21 cellular contexts compared by ENCODE assay signal in the genomic region with DNA sequence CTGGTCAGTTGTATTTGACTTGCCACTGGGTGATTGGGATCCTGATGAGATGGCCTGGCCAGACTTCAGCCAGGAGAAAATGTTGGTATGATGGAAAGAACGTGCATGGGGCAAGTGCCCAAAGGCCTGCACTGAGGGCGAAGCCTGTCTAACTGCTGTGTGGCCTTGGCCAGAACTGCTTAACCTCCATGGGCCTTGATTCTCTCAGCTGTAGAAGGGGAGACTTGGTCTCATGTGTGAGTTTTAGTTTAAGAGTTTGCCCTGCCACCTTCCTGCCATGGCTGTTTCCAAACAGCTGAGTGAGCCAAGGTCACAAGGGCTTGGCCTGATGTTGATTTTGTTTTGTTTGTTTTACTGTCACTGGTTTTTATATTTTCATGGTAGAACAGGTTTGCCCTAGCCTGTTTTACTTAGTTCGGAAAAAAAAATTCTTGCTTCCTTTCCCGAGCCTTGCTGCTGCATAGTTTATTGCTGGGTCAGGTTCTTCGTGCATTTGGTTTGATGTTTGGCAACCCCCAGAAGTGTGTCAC. TPM values are rescaled to one million over a fixed set of nuclear protein-coding genes. Genes with fewer than 3 reads are reported as not detected.
DNase-seq lines count a peak whose midpoint lies in the region; ATAC-seq, FAIRE-seq and TF ChIP-seq lines count a peak whose summit lies in the region.
"Had no signal": no experiment of that assay in that cellular context is flagged by ENCODE, and none has a peak within 500 bp of the region (broad histone marks: within the 10 kb centered on the region; RNA-seq: fewer than 3 reads in every experiment).

No MANE protein-coding gene starts in this region.

- H3K79me2 ChIP-seq in HepG2 (ENCODE audit: insufficient read depth, low read length), result no peaks in the 10 kb centered on the region
- H3K79me2 ChIP-seq in GM23338 (replicated peaks; ENCODE audit: insufficient read depth), result peaks cover 20% of the 10 kb centered on the region
- no peaks in the 10 kb centered on the region for H3K79me2 ChIP-seq in Karpas-422 (ENCODE audit: low read length)

- intact Hi-C loops in Caco-2 (cut with micrococcal nuclease; ENCODE audit: unreplicated experiment), result loop anchor here (1.0 to 10.0 kb wide), 5 partner anchors 11 to 800 kb away; no protein-coding TSS in a partner anchor
- intact Hi-C loops in HepG2 (cut with micrococcal nuclease; ENCODE audit: unreplicated experiment), result loop anchor here (1.0 to 2.0 kb wide), 2 partner anchors 34 to 68 kb away; a partner anchor contains a TSS
- intact Hi-C loops in prostate gland (cut with DNase I), result no loop called here

- in situ Hi-C loops in HepG2 (cut with HindIII; ENCODE audit: extremely low pct_ligation_motif_present, low pct_unique_long_range_greater_than_20kb), result no loop called here

- no peak overlapping the region for H3K4me3 ChIP-seq in Caco-2 (ENCODE audit: low read depth, low read length)
- H3K4me3 ChIP-seq in HepG2 (replicated peaks in 1 of 3; ENCODE audit: insufficient read depth in 1 of 3, low read depth in 2 of 3, low read length in 3 of 3), result 0 out of 6 replicates have a peak overlapping the region, but pooled peaks of 1 of the 3 experiments have one; percentile 8
- no peak overlapping the region for H3K4me3 ChIP-seq in prostate gland
- H3K4me3 ChIP-seq in GM23338, result no peak overlapping the region
- H3K4me3 ChIP-seq in Karpas-422 (ENCODE audit: low read length), result no peak overlapping the region
- H3K4me3 ChIP-seq: HAP-1, K562 had no signal

- POLR2A ChIA-PET in Caco-2 (lab: Charles Lee) (interaction anchor here (1.7 kb wide), 1 partner anchor 35 kb away, joined by 7 read pairs; a partner anchor contains a TSS), HepG2 (lab: Yijun Ruan, JAX) (interaction anchor here (1.0 to 2.5 kb wide), 3 partner anchors 33 to 68 kb away, joined by 3 to 19 read pairs (median 4); a partner anchor contains a TSS)

- TF ChIP-seq RAD21 in HepG2 (CRISPR knock-in tag; IDR thresholded peaks at IDR 0.05), result peak; percentile 44

- H3K36me3 ChIP-seq in Caco-2 (ENCODE audit: control insufficient read depth, insufficient read depth, low read length), result no peaks in the 10 kb centered on the region; the same call in 1 of the 2 replicates
- H3K36me3 ChIP-seq in HepG2 (replicated peaks in 1 of 2; ENCODE audit: control insufficient read depth in 1 of 2, insufficient read depth in 2 of 2, low read length in 2 of 2), result peaks cover 4 to 14% of the 10 kb centered on the region in 2 experiments; a peak in 3 of 5 replicates
- H3K36me3 ChIP-seq in prostate gland, result peaks cover 0 to 5% of the 10 kb centered on the region in 2 donors
- H3K36me3 ChIP-seq in GM23338 (ENCODE audit: insufficient read depth), result no peaks in the 10 kb centered on the region; the same call in 1 of the 2 replicates
- H3K36me3 ChIP-seq in Karpas-422 (ENCODE audit: insufficient read depth, low read length), result no peaks in the 10 kb centered on the region

- H3K4me3 Mint-ChIP-seq in Caco-2 (ENCODE audit: unreplicated experiment) (peak overlapping the region; percentile 19), GM23338 (no peak overlapping the region)
- H3K4me3 Mint-ChIP-seq: activated CD8-positive, alpha-beta T cell treated with anti-CD3 and anti-CD28 coated beads for 36 hours; natural killer cell treated with Interleukin-12 subunit alpha and Interleukin-12 subunit beta and Interleukin-15 and Interleukin-18, amount 100 ng/mL, for 72 hours had no signal

- TF ChIP-seq CTCF in Caco-2 (IDR thresholded peaks at IDR 0.05; ENCODE audit: insufficient read depth in 1 of 2, low read depth in 1 of 2, low read length in 1 of 2, severe bottlenecking in 1 of 2, unreplicated experiment in 1 of 2), result no peak
- no peak for TF ChIP-seq CTCF in VCaP (conservative IDR thresholded peaks at IDR 0.05)
- TF ChIP-seq CTCF in HepG2 (CRISPR knock-in tag; IDR thresholded peaks at IDR 0.05), result peak; percentile 38
- no peak for TF ChIP-seq CTCF in prostate gland (IDR thresholded peaks at IDR 0.05)
- no peak for TF ChIP-seq CTCF in GM23338 (conservative IDR thresholded peaks at IDR 0.05; ENCODE audit: low read depth in 2 of 2)

- H3K4me1 Mint-ChIP-seq in Caco-2 (ENCODE audit: low read depth, unreplicated experiment), result peaks cover 37% of the 10 kb centered on the region
- H3K4me1 Mint-ChIP-seq in GM23338, result peaks cover 32% of the 10 kb centered on the region

- TF ChIP-seq EP300 in HepG2 (IDR thresholded peaks at IDR 0.05; ENCODE audit: low read depth in 2 of 2, low read length in 2 of 2) (peak in 1 of 2 experiments; percentile 71; a peak in 1 of 4 replicates), HepG2 (CRISPR knock-in tag; IDR thresholded peaks at IDR 0.05; ENCODE audit: borderline replicate concordance) (no peak)

- peak; percentile 26 for FAIRE-seq in HepG2 (lab: Jason Lieb, UNC)
- FAIRE-seq: colon, K562, keratinocyte had no signal

- CTCF ChIA-PET in Caco-2 (lab: Charles Lee), result interaction anchor here (1.1 to 1.6 kb wide), 3 partner anchors 11 to 35 kb away, joined by 3 to 12 read pairs (median 5); a partner anchor contains a TSS
- CTCF ChIA-PET in HepG2 (lab: Yijun Ruan, JAX; ENCODE audit: low intra/inter-chr PET ratio, low total read pairs), result interaction anchor here (3.8 kb wide), 1 partner anchor 69 kb away, joined by 14 read pairs; no protein-coding TSS in a partner anchor

- peak overlapping the region; percentile 40 for H3K27ac Mint-ChIP-seq in Caco-2 (ENCODE audit: unreplicated experiment)
- H3K27ac Mint-ChIP-seq in GM23338, result no peak overlapping the region
- H3K27ac Mint-ChIP-seq: activated CD8-positive, alpha-beta T cell treated with anti-CD3 and anti-CD28 coated beads for 36 hours; activated T-helper 2 cell treated with anti-CD3 and anti-CD28 coated beads, Interferon-gamma antibody, Interleukin-2, Interleukin-4, amounts not matched to agents 10 μg/mL and 5 μg/mL and 100 μg/mL, durations not matched to agents 14 hours and 24 hours and 36 hours; natural killer cell treated with Interleukin-12 subunit alpha and Interleukin-12 subunit beta and Interleukin-15 and Interleukin-18, amount 100 ng/mL, for 72 hours had no signal

- H3K9me3 Mint-ChIP-seq in Caco-2 (ENCODE audit: unreplicated experiment), result no peaks in the 10 kb centered on the region
- H3K9me3 Mint-ChIP-seq in GM23338, result no peaks in the 10 kb centered on the region
- H3K9me3 Mint-ChIP-seq: activated CD8-positive, alpha-beta T cell treated with anti-CD3 and anti-CD28 coated beads for 36 hours; activated T-helper 2 cell treated with anti-CD3 and anti-CD28 coated beads, Interferon-gamma antibody, Interleukin-2, Interleukin-4, amounts not matched to agents 10 μg/mL and 5 μg/mL and 100 μg/mL, durations not matched to agents 14 hours and 24 hours and 36 hours; natural killer cell treated with Interleukin-12 subunit alpha and Interleukin-12 subunit beta and Interleukin-15 and Interleukin-18, amount 100 ng/mL, for 72 hours had no signal

- DNase-seq in Caco-2, result peak; percentile 37 to 60
- peak; percentile 80 for DNase-seq in HepG2 (ENCODE audit: low spot score)
- no peak for DNase-seq in prostate gland (ENCODE audit: low spot score)
- no peak for DNase-seq in GM23338 (ENCODE audit: low spot score)
- no peak for DNase-seq in AG20443 (ENCODE audit: low spot score)
- DNase-seq in Karpas-422, result no peak
- DNase-seq: activated CD8-positive, alpha-beta T cell treated with anti-CD3 and anti-CD28 coated beads for 36 hours; amniotic stem cell; DND-41; NCI-H1105; SHP77 treated with DMSO at 0.1 percent for 48 hours; stimulated activated naive CD4-positive, alpha-beta T cell; T-helper 9 cell had no signal

- 0 out of 2 replicates have a peak, but pooled peaks cover 7% of the 10 kb centered on the region for H3F3A ChIP-seq in GM23338 (replicated peaks; ENCODE audit: low read depth)

- H3K36me3 Mint-ChIP-seq in Caco-2 (ENCODE audit: insufficient read depth, unreplicated experiment) (peaks cover 94% of the 10 kb centered on the region), GM23338 (ENCODE audit: low read depth) (peaks cover 12% of the 10 kb centered on the region)
- H3K36me3 Mint-ChIP-seq: natural killer cell treated with Interleukin-12 subunit alpha and Interleukin-12 subunit beta and Interleukin-15 and Interleukin-18, amount 100 ng/mL, for 72 hours had no signal

- H4K20me1 ChIP-seq in HepG2 (ENCODE audit: insufficient read depth, low read length) (peaks cover 4% of the 10 kb centered on the region; the same call in 1 of the 2 replicates), GM23338 (replicated peaks; ENCODE audit: insufficient read depth) (no peaks in the 10 kb centered on the region; the same call in 1 of the 2 replicates), Karpas-422 (ENCODE audit: insufficient read depth, low read depth, low read length) (no peaks in the 10 kb centered on the region)

- H3K27me3 Mint-ChIP-seq in Caco-2 (ENCODE audit: insufficient read depth, unreplicated experiment) (no peaks in the 10 kb centered on the region), GM23338 (ENCODE audit: insufficient read depth, low read depth, poor library complexity) (peaks cover 6% of the 10 kb centered on the region)
- H3K27me3 Mint-ChIP-seq: activated CD8-positive, alpha-beta T cell treated with anti-CD3 and anti-CD28 coated beads for 36 hours; natural killer cell treated with Interleukin-12 subunit alpha and Interleukin-12 subunit beta and Interleukin-15 and Interleukin-18, amount 100 ng/mL, for 72 hours had no signal

- TF ChIP-seq POLR2A in HepG2 (IDR thresholded peaks at IDR 0.05; ENCODE audit: insufficient read depth in 1 of 2, low read depth in 2 of 2, low read length in 2 of 2) (0 out of 4 replicates have a peak, but pooled peaks of 1 of the 2 experiments have one; percentile 17), prostate gland (IDR thresholded peaks at IDR 0.05) (no peak)

- peak overlapping the region; percentile 97 for H3K27ac ChIP-seq in VCaP
- peak overlapping the region; percentile 49 for H3K27ac ChIP-seq in HepG2 (ENCODE audit: extremely low read length, insufficient read depth, low read length)
- H3K27ac ChIP-seq in prostate gland, result peak overlapping the region; percentile 60 to 61
- no peak overlapping the region for H3K27ac ChIP-seq in GM23338 (ENCODE audit: low read depth)
- H3K27ac ChIP-seq in Karpas-422 (ENCODE audit: low read length), result no peak overlapping the region

- H3K27me3 ChIP-seq in Caco-2 (replicated peaks; ENCODE audit: control insufficient read depth, insufficient read depth, low read length) (no peaks in the 10 kb centered on the region), HepG2 (ENCODE audit: control insufficient read depth in 1 of 2, insufficient read depth in 2 of 2, low read length in 2 of 2) (no peaks in the 10 kb centered on the region), prostate gland (replicated peaks; ENCODE audit: insufficient read depth) (no peaks in the 10 kb centered on the region), GM23338 (ENCODE audit: insufficient read depth) (no peaks in the 10 kb centered on the region), Karpas-422 (ENCODE audit: low read length) (no peaks in the 10 kb centered on the region)

- H3K9me3 ChIP-seq in Caco-2, result no peaks in the 10 kb centered on the region
- H3K9me3 ChIP-seq in HepG2 (ENCODE audit: low read length), result no peaks in the 10 kb centered on the region
- H3K9me3 ChIP-seq in prostate gland, result no peaks in the 10 kb centered on the region
- no peaks in the 10 kb centered on the region for H3K9me3 ChIP-seq in Karpas-422 (ENCODE audit: low read length)
- H3K9me3 ChIP-seq: HAP-1 had no signal

- peaks cover 36% of the 10 kb centered on the region for H3K4me1 ChIP-seq in Caco-2
- H3K4me1 ChIP-seq in HepG2 (ENCODE audit: insufficient read depth, low read length), result peaks cover 35% of the 10 kb centered on the region
- peaks cover 12% of the 10 kb centered on the region for H3K4me1 ChIP-seq in prostate gland (replicated peaks)
- peaks cover 29% of the 10 kb centered on the region for H3K4me1 ChIP-seq in GM23338 (ENCODE audit: insufficient read depth)
- H3K4me1 ChIP-seq in Karpas-422 (ENCODE audit: low read length), result 0 out of 2 replicates have a peak, but pooled peaks cover 3% of the 10 kb centered on the region

- H3K4me2 ChIP-seq in HepG2 (ENCODE audit: low read depth, low read length) (peak overlapping the region; percentile 42), GM23338 (no peak overlapping the region), Karpas-422 (ENCODE audit: low read depth, low read length, poor library complexity, severe bottlenecking) (no peak overlapping the region)

- peak; percentile 73 for ATAC-seq in HepG2
- ATAC-seq in GM23338, result no peak
- no peak for ATAC-seq in GM21576 (IDR thresholded peaks at IDR 0.05; ENCODE audit: unreplicated experiment)
- ATAC-seq: activated CD8-positive, alpha-beta T cell treated with anti-CD3 and anti-CD28 coated beads for 36 hours; K562; natural killer cell treated with Interleukin-12 subunit alpha and Interleukin-12 subunit beta and Interleukin-15 and Interleukin-18, amount 100 ng/mL, for 72 hours had no signal

- H3K9me2 ChIP-seq in GM23338 (ENCODE audit: insufficient read depth), result no peaks in the 10 kb centered on the region
- no peaks in the 10 kb centered on the region for H3K9me2 ChIP-seq in Karpas-422 (replicated peaks; ENCODE audit: insufficient read depth, low read length)

- H2AFZ ChIP-seq in HepG2 (ENCODE audit: low read length) (no peak overlapping the region), GM23338 (no peak overlapping the region), Karpas-422 (ENCODE audit: low read length) (no peak overlapping the region)

- BruUV-seq in Caco-2 (replicated peaks; lab: Mats Ljungman, UMichigan), result no TSS peak
- no TSS peak for BruUV-seq in HepG2 (replicated peaks; lab: Mats Ljungman, UMichigan)

- H3K9ac ChIP-seq in HepG2 (ENCODE audit: insufficient read depth, low read depth, low read length), result no peak overlapping the region
- no peak overlapping the region for H3K9ac ChIP-seq in Karpas-422 (ENCODE audit: low read length)

- WGBS in HepG2 (ENCODE audit: low lambda C conversion rate), result 43% methylated on average over 5 of the region's 5 CpGs
- 38% methylated on average over 5 of the region's 5 CpGs for WGBS in prostate gland

RNA-seq across cellular contexts. Expression of a gene that starts 35.3 kb away (rescaled TPM):
- total RNA-seq in Caco-2 (2022) (313 and 318 TPM in 2 replicates), HepG2 (2016; rRNA removed; fragmentation: Illumina TruSeq; extraction: Trizol) (106 and 164 TPM in 2 replicates), prostate gland (100 to 1,000 TPM; 284 to 559 TPM)
- 28.2 and 36.3 TPM in 2 replicates for total RNA-seq in HepG2 (2016; cell fraction: cytosol; rRNA removed; fragmentation: Illumina TruSeq; extraction: Trizol; ENCODE audit: low read depth)
- total RNA-seq in HepG2 (2016; cell fraction: insoluble cytoplasmic fraction; rRNA removed; fragmentation: Illumina TruSeq; extraction: Trizol), result 120 and 172 TPM in 2 replicates
- total RNA-seq in HepG2 (2016; cell fraction: membrane; rRNA removed; fragmentation: Illumina TruSeq; extraction: Trizol), result 94.4 and 96.0 TPM in 2 replicates
- total RNA-seq in HepG2 (2016; cell fraction: nucleus; rRNA removed; fragmentation: Illumina TruSeq; extraction: Trizol), result 46.1 and 50.0 TPM in 2 replicates
- polyA plus RNA-seq in HepG2 (2011; rRNA removed) (21.8 and 27.6 TPM in 2 replicates), GM23338 (2016; fragmentation: Nextera tagmentation; extraction: Ambion mirVana) (456 and 459 TPM in 2 replicates)
- polyA plus RNA-seq in HepG2 (2011; cell fraction: cytosol; rRNA removed), result 11.0 and 20.0 TPM in 2 replicates
- 8.1 and 11.6 TPM in 2 replicates for polyA plus RNA-seq in HepG2 (2011; cell fraction: nucleus; rRNA removed)
- 74.6 and 95.1 TPM in 2 replicates for polyA plus RNA-seq in HepG2 (2012)
- 77.0 and 95.4 TPM in 2 replicates for polyA plus RNA-seq in HepG2 (2016; cell fraction: cytosol; fragmentation: Illumina TruSeq; extraction: Trizol; ENCODE audit: low read depth)
- 263 and 281 TPM in 2 replicates for polyA plus RNA-seq in HepG2 (2016; cell fraction: insoluble cytoplasmic fraction; fragmentation: Illumina TruSeq; extraction: Trizol; ENCODE audit: low read depth)
- polyA plus RNA-seq in HepG2 (2016; cell fraction: membrane; fragmentation: Illumina TruSeq; extraction: Trizol; ENCODE audit: low read depth), result 120 and 139 TPM in 2 replicates
- polyA plus RNA-seq in HepG2 (2016; cell fraction: nucleus; fragmentation: Illumina TruSeq; extraction: Trizol; ENCODE audit: insufficient read depth, low read depth), result 108 and 109 TPM in 2 replicates
- 1.3 and 4.9 TPM in 2 replicates for polyA minus RNA-seq in HepG2 (2011; rRNA and poly(A)+ RNA removed; ENCODE audit: low replicate concordance)
- 15.3 and 15.9 TPM in 2 replicates for polyA minus RNA-seq in HepG2 (2011; cell fraction: cytosol; rRNA and poly(A)+ RNA removed)
- polyA minus RNA-seq in HepG2 (2011; cell fraction: nucleus; rRNA and poly(A)+ RNA removed), result 5.8 and 7.6 TPM in 2 replicates
- 145 and 162 TPM in 2 replicates for total RNA-seq in GM23338 (2014; rRNA removed; shearing (Covaris generic))
- total RNA-seq in Karpas-422 (2014; rRNA removed; shearing (Covaris generic); ENCODE audit: low replicate concordance), result 8.9 and 9.5 TPM in 2 replicates

Comparison
In these comparisons a context has a peak if more than half of its experiments do, and no peak if none do; other contexts are left out.
1. DNase-seq: peak in Caco-2 (2 of 2) and HepG2 (single experiment); none in prostate gland (single experiment), GM23338 (single experiment), AG20443 (single experiment) and Karpas-422 (single experiment).
2. H3K27ac ChIP-seq: peak in VCaP (single experiment), HepG2 (single experiment) and prostate gland (2 of 2); none in GM23338 (single experiment) and Karpas-422 (single experiment).